In the genomic region with DNA sequence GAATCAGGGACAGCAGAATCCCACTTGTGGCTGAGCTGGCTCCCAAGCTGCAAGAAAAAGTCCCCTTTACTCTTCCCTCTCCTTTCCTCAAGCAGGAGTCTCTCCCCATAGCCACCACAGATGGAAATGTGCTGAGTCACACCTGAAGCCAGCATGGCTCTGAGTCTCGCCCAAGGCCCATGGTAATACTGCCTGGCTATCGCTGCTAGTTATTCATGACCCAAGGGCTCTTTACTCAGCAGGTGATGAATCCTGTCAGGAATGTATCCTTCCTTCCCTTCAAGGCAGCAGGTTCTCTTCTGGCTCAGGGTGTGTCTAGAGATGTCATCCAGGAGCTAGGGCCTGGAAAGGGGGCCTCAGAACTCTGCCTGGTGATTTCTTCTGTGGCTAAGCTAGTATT, we compare ENCODE assay signal across 1 cellular context.
TF ChIP-seq lines count a peak whose summit lies in the region.

No MANE protein-coding gene starts in this region.

TF ChIP-seq in GM23338, 12 proteins besides CTCF, POLR2A, EP300 and RAD21:
- TF ChIP-seq, protein P1, sequence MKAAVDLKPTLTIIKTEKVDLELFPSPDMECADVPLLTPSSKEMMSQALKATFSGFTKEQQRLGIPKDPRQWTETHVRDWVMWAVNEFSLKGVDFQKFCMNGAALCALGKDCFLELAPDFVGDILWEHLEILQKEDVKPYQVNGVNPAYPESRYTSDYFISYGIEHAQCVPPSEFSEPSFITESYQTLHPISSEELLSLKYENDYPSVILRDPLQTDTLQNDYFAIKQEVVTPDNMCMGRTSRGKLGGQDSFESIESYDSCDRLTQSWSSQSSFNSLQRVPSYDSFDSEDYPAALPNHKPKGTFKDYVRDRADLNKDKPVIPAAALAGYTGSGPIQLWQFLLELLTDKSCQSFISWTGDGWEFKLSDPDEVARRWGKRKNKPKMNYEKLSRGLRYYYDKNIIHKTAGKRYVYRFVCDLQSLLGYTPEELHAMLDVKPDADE (IDR thresholded peaks at IDR 0.05) = no peak
- TF ChIP-seq REST (IDR thresholded peaks at IDR 0.05; ENCODE audit: unreplicated experiment) = no peak
